In genomic region chr2:25829828-25830227, GRCh38 we compare ENCODE assay signal across 1 cellular context.
A peak's percentile ranks its signal among the peaks of the same experiment; 100 is the strongest.
TF ChIP-seq lines count a peak whose summit lies in the region.

No MANE protein-coding gene starts in this region.

TF ChIP-seq in HepG2, 621 proteins besides CTCF, POLR2A, EP300 and RAD21 (continues in another document):
- TF ChIP-seq PAXIP1 (CRISPR knock-in tag; conservative IDR thresholded peaks at IDR 0.05) = no peak; the same call in 1 of the 2 replicates
- TF ChIP-seq TBX2 (CRISPR knock-in tag; IDR thresholded peaks at IDR 0.05; ENCODE audit: borderline replicate concordance) = 0 out of 2 replicates have a peak, but pooled peaks have one; percentile 30
- no peak for TF ChIP-seq ATF1 (CRISPR knock-in tag; IDR thresholded peaks at IDR 0.05)
- peak; percentile 96 for TF ChIP-seq MZF1 (CRISPR knock-in tag; IDR thresholded peaks at IDR 0.05; ENCODE audit: borderline replicate concordance)
- TF ChIP-seq ESRRA (CRISPR knock-in tag; IDR thresholded peaks at IDR 0.05; ENCODE audit: low read depth) = no peak
- no peak for TF ChIP-seq ZNF510 (CRISPR knock-in tag; IDR thresholded peaks at IDR 0.05; ENCODE audit: low read depth)
- no peak for TF ChIP-seq ZFYVE20 (CRISPR knock-in tag; IDR thresholded peaks at IDR 0.05; ENCODE audit: borderline replicate concordance, low read depth)
- no peak for TF ChIP-seq ZBTB10 (CRISPR knock-in tag; IDR thresholded peaks at IDR 0.05; ENCODE audit: borderline replicate concordance)
- peak; percentile 16 for TF ChIP-seq ZNF883 (CRISPR knock-in tag; IDR thresholded peaks at IDR 0.05; ENCODE audit: not compliant biosample characterization)
- TF ChIP-seq ONECUT2 (CRISPR knock-in tag; IDR thresholded peaks at IDR 0.05) = peak; percentile 68
- peak; percentile 56; the same call in 1 of the 2 replicates for TF ChIP-seq MYPOP (CRISPR knock-in tag; IDR thresholded peaks at IDR 0.05)
- no peak for TF ChIP-seq ZNF253 (CRISPR knock-in tag; IDR thresholded peaks at IDR 0.05; ENCODE audit: borderline replicate concordance)
- TF ChIP-seq BORCS8-MEF2B (CRISPR knock-in tag; IDR thresholded peaks at IDR 0.05) = no peak
- no peak for TF ChIP-seq SOX13 (IDR thresholded peaks at IDR 0.05)
- TF ChIP-seq SOX13 (CRISPR knock-in tag; conservative IDR thresholded peaks at IDR 0.05 in 1 of 2, IDR thresholded peaks at IDR 0.05 in 1 of 2) = peak in 1 of 2 experiments; percentile 18; a peak in 1 of 4 replicates
- TF ChIP-seq YEATS4 (CRISPR knock-in tag; IDR thresholded peaks at IDR 0.05; ENCODE audit: borderline replicate concordance) = no peak
- no peak for TF ChIP-seq MED13 (CRISPR knock-in tag; IDR thresholded peaks at IDR 0.05)
- no peak for TF ChIP-seq ZNF441 (CRISPR knock-in tag; IDR thresholded peaks at IDR 0.05; ENCODE audit: borderline replicate concordance)
- 0 out of 2 replicates have a peak, but pooled peaks have one; percentile 13 for TF ChIP-seq SOX5 (CRISPR knock-in tag; IDR thresholded peaks at IDR 0.05; ENCODE audit: borderline replicate concordance)
- peak; percentile 31; the same call in 1 of the 2 replicates for TF ChIP-seq ZMYM4 (CRISPR knock-in tag; IDR thresholded peaks at IDR 0.05)
- 0 out of 2 replicates have a peak, but pooled peaks have one; percentile 48 for TF ChIP-seq ZNF292 (CRISPR knock-in tag; IDR thresholded peaks at IDR 0.05; ENCODE audit: borderline replicate concordance, low read depth)
- TF ChIP-seq HOMEZ (CRISPR knock-in tag; IDR thresholded peaks at IDR 0.05; ENCODE audit: low read depth) = no peak
- 0 out of 2 replicates have a peak, but pooled peaks have one; percentile 22 for TF ChIP-seq ZNF350 (CRISPR knock-in tag; IDR thresholded peaks at IDR 0.05; ENCODE audit: borderline replicate concordance, low read depth)
- no peak for TF ChIP-seq ZNF180 (CRISPR knock-in tag; IDR thresholded peaks at IDR 0.05; ENCODE audit: borderline replicate concordance, low read depth)
- no peak for TF ChIP-seq MTA1 (CRISPR knock-in tag; IDR thresholded peaks at IDR 0.05; ENCODE audit: borderline replicate concordance)
- no peak for TF ChIP-seq ZNF800 (CRISPR knock-in tag; IDR thresholded peaks at IDR 0.05)
- no peak for TF ChIP-seq ZNF333 (CRISPR knock-in tag; IDR thresholded peaks at IDR 0.05; ENCODE audit: borderline replicate concordance)
- no peak for TF ChIP-seq TIGD3 (CRISPR knock-in tag; IDR thresholded peaks at IDR 0.05; ENCODE audit: borderline replicate concordance)
- no peak for TF ChIP-seq ZNF225 (CRISPR knock-in tag; IDR thresholded peaks at IDR 0.05)
- peak; percentile 32; the same call in 1 of the 2 replicates for TF ChIP-seq KAT2B (IDR thresholded peaks at IDR 0.05; ENCODE audit: borderline replicate concordance, low read depth, low read length)
- no peak for TF ChIP-seq KLF13 (CRISPR knock-in tag; IDR thresholded peaks at IDR 0.05)
- TF ChIP-seq TCF7 (IDR thresholded peaks at IDR 0.05; ENCODE audit: low read depth) = peak; percentile 31; the same call in 1 of the 2 replicates
- TF ChIP-seq ZNF775 (CRISPR knock-in tag; IDR thresholded peaks at IDR 0.05; ENCODE audit: borderline replicate concordance) = no peak
- peak; percentile 49 for TF ChIP-seq SALL1 (CRISPR knock-in tag; IDR thresholded peaks at IDR 0.05)
- no peak for TF ChIP-seq MXD4 (CRISPR knock-in tag; IDR thresholded peaks at IDR 0.05)
- peak; percentile 7 for TF ChIP-seq TEAD3 (CRISPR knock-in tag; optimal IDR thresholded peaks at IDR 0.05; ENCODE audit: borderline replicate concordance)
- 0 out of 2 replicates have a peak, but pooled peaks have one; percentile 58 for TF ChIP-seq NR2F2 (IDR thresholded peaks at IDR 0.05; ENCODE audit: borderline replicate concordance, low read depth)
- no peak for TF ChIP-seq ZNF24 (IDR thresholded peaks at IDR 0.05)
- no peak for TF ChIP-seq ZNF704 (CRISPR knock-in tag; IDR thresholded peaks at IDR 0.05; ENCODE audit: borderline replicate concordance)
- TF ChIP-seq ZBTB38 (CRISPR knock-in tag; IDR thresholded peaks at IDR 0.05) = peak; percentile 72
- no peak for TF ChIP-seq THAP8 (CRISPR knock-in tag; IDR thresholded peaks at IDR 0.05; ENCODE audit: borderline replicate concordance)
- TF ChIP-seq GMEB1 (CRISPR knock-in tag; IDR thresholded peaks at IDR 0.05; ENCODE audit: borderline replicate concordance) = 0 out of 2 replicates have a peak, but pooled peaks have one; percentile 13
- peak; percentile 26; the same call in 1 of the 2 replicates for TF ChIP-seq RARA (CRISPR knock-in tag; IDR thresholded peaks at IDR 0.05)
- TF ChIP-seq CBX5 (CRISPR knock-in tag; IDR thresholded peaks at IDR 0.05; ENCODE audit: borderline replicate concordance) = no peak
